Comparison of ENCODE assay signal across 9 cellular contexts in genomic region chr14:97978336-97978735, GRCh38.
DNase-seq lines count a peak whose midpoint lies in the region; ATAC-seq and TF ChIP-seq lines count a peak whose summit lies in the region.
"Had no signal": no experiment of that assay in that cellular context is flagged by ENCODE, and none has a peak within 500 bp of the region (broad histone marks: within the 10 kb centered on the region; RNA-seq: fewer than 3 reads in every experiment).

No MANE protein-coding gene starts in this region.

- peak overlapping the region; percentile 87 for H3K4me3 Mint-ChIP-seq in T-helper 1 cell treated with Interleukin-12 subunit alpha and Interleukin-12 subunit beta and Interleukin-4 antibody, amounts not matched to agents 30 μg/mL and 1 μg/mL, for 36 hours

- H3K27me3 ChIP-seq in adrenal gland: no peaks in the 10 kb centered on the region
- H3K27me3 ChIP-seq: cardiac muscle cell had no signal

- no peaks in the 10 kb centered on the region for H3K36me3 ChIP-seq in adrenal gland (replicated peaks in 1 of 2)
- H3K36me3 ChIP-seq: cardiac muscle cell had no signal

- H3K9me3 Mint-ChIP-seq in T-helper 1 cell treated with Interleukin-12 subunit alpha and Interleukin-12 subunit beta and Interleukin-4 antibody, amounts not matched to agents 30 μg/mL and 1 μg/mL, for 36 hours: no peaks in the 10 kb centered on the region

- peak; percentile 13 to 47 for DNase-seq in NCI-H187 (lab: John Stamatoyannopoulos, UW)
- no peak for DNase-seq in NCI-H187 treated with DMSO at 0.1 percent for 48 hours (lab: John Stamatoyannopoulos, UW)
- peak; percentile 70 to 88 (median 84) for DNase-seq in adrenal gland
- peak; percentile 63 for DNase-seq in iPS DF 19.7 (ENCODE audit: low read depth, low spot score)
- peak; percentile 12 for DNase-seq in skeletal muscle cell (ENCODE audit: low read depth)
- DNase-seq in GM10266 (ENCODE audit: extremely low spot score): no peak

- TF ChIP-seq CTCF in adrenal gland (IDR thresholded peaks at IDR 0.05) (peak in 4 of 6 experiments; percentile 22 to 44 (median 30)), GM10266 (IDR thresholded peaks at IDR 0.05; ENCODE audit: control insufficient read depth, insufficient read depth, low read depth, missing control alignments) (no peak)

- no peaks in the 10 kb centered on the region for H3K27me3 Mint-ChIP-seq in T-helper 1 cell treated with Interleukin-12 subunit alpha and Interleukin-12 subunit beta and Interleukin-4 antibody, amounts not matched to agents 30 μg/mL and 1 μg/mL, for 36 hours (ENCODE audit: low read depth)

- peaks cover 17% of the 10 kb centered on the region for H3K36me3 Mint-ChIP-seq in T-helper 1 cell treated with Interleukin-12 subunit alpha and Interleukin-12 subunit beta and Interleukin-4 antibody, amounts not matched to agents 30 μg/mL and 1 μg/mL, for 36 hours (ENCODE audit: low read depth)

- no peak for ATAC-seq in HG02588 (IDR thresholded peaks at IDR 0.05; ENCODE audit: unreplicated experiment)

- H3K27ac ChIP-seq in adrenal gland: peak overlapping the region in 1 of 5 donors; percentile 56
- H3K27ac ChIP-seq: cardiac muscle cell had no signal

- TF ChIP-seq POLR2A in adrenal gland (IDR thresholded peaks at IDR 0.05): no peak

- H3K4me3 ChIP-seq in adrenal gland (peak overlapping the region in 1 of 4 donors; percentile 31), skeletal muscle cell (ENCODE audit: low read depth, low read length) (peak overlapping the region; percentile 27)
- H3K4me3 ChIP-seq: cardiac muscle cell had no signal

- peak overlapping the region; percentile 90 for H3K27ac Mint-ChIP-seq in T-helper 1 cell treated with Interleukin-12 subunit alpha and Interleukin-12 subunit beta and Interleukin-4 antibody, amounts not matched to agents 30 μg/mL and 1 μg/mL, for 36 hours

- intact Hi-C loops in adrenal gland (cut with DNase I): no loop called here

- H3K9me3 ChIP-seq in adrenal gland (replicated peaks in 1 of 3): no peaks in the 10 kb centered on the region

- no peaks in the 10 kb centered on the region for H3K4me1 ChIP-seq in adrenal gland (replicated peaks in 1 of 2)

- WGBS in adrenal gland, 4 donors: 2 to 5% (median 3%) methylated on average over 9 of the region's 9 CpGs

- H3K4me1 Mint-ChIP-seq in T-helper 1 cell treated with Interleukin-12 subunit alpha and Interleukin-12 subunit beta and Interleukin-4 antibody, amounts not matched to agents 30 μg/mL and 1 μg/mL, for 36 hours (ENCODE audit: low read depth): peaks cover 52% of the 10 kb centered on the region

Comparison
In these comparisons a context has a peak if more than half of its experiments do, and no peak if none do; other contexts are left out.
1. DNase-seq: peak in NCI-H187 (2 of 2), adrenal gland (7 of 7), iPS DF 19.7 (single experiment) and skeletal muscle cell (single experiment); none in NCI-H187 treated with DMSO at 0.1 percent for 48 hours (single experiment) and GM10266 (single experiment).